27 cellular contexts compared by ENCODE assay signal in genomic region chr5:128869970-128870747, GRCh38.
"Had no signal": no experiment of that assay in that cellular context is flagged by ENCODE, and none has a peak within 500 bp of the region (broad histone marks: within the 10 kb centered on the region; RNA-seq: fewer than 3 reads in every experiment).

No MANE protein-coding gene starts in this region.

- H2AFZ ChIP-seq: parathyroid adenoma had no signal

- H3K9me3 ChIP-seq: body of pancreas, neutrophil, tibial nerve, uterus had no signal

- H3K27ac Mint-ChIP-seq: activated CD4-positive, alpha-beta T cell treated with anti-CD3 and anti-CD28 coated beads for 36 hours; activated naive CD8-positive, alpha-beta T cell; activated T-helper 1 cell treated with anti-CD3 and anti-CD28 coated beads, Interleukin-12 subunit alpha, Interleukin-12 subunit beta, Interleukin-2, Interleukin-4 antibody, amounts not matched to agents 30 ng/mL and 10 ng/mL and 1 ng/mL, durations not matched to agents 14 hours and 24 hours and 36 hours; naive thymus-derived CD8-positive, alpha-beta T cell; T-helper 2 cell treated with Interferon-gamma antibody and Interleukin-4, amounts not matched to agents 5 μg/mL and 100 μg/mL, for 36 hours had no signal

- H3K4me1 Mint-ChIP-seq: activated CD4-positive, alpha-beta T cell treated with anti-CD3 and anti-CD28 coated beads for 36 hours had no signal

- H3K4me1 ChIP-seq: body of pancreas, foreskin keratinocyte, parathyroid adenoma, uterus had no signal

- H3K27me3 ChIP-seq: body of pancreas, neutrophil, tibial nerve, uterus had no signal

- H3K9ac ChIP-seq: parathyroid adenoma had no signal

- H3K9me3 Mint-ChIP-seq: activated T-helper 1 cell treated with anti-CD3 and anti-CD28 coated beads, Interleukin-12 subunit alpha, Interleukin-12 subunit beta, Interleukin-2, Interleukin-4 antibody, amounts not matched to agents 30 ng/mL and 10 ng/mL and 1 ng/mL, durations not matched to agents 14 hours and 24 hours and 36 hours; T-helper 2 cell treated with Interferon-gamma antibody and Interleukin-4, amounts not matched to agents 5 μg/mL and 100 μg/mL, for 36 hours had no signal

- H3K27me3 Mint-ChIP-seq: activated CD4-positive, alpha-beta T cell treated with anti-CD3 and anti-CD28 coated beads for 36 hours had no signal

- DNase-seq: activated CD4-positive, alpha-beta T cell treated with anti-CD3 and anti-CD28 coated beads for 36 hours; activated CD4-positive, alpha-beta T cell treated with anti-CD3 and anti-CD28 coated beads, Interleukin-2, amount 50 U/mL, for 48 hours; activated gamma-delta T cell treated with Interleukin-2 at 50 U/mL for 16 hours; activated T-cell treated with anti-CD3 and anti-CD28 coated beads for 4 hours; amniotic stem cell; body of pancreas; caudate nucleus; dorsolateral prefrontal cortex; foreskin keratinocyte; glutamatergic neuron; hypothalamus; left cardiac atrium; mesenchymal stem cell; naive thymus-derived CD8-positive, alpha-beta T cell; stimulated activated CD4-positive, alpha-beta T cell treated with anti-CD3 and anti-CD28 coated beads, Interleukin-12 subunit alpha, Interleukin-12 subunit beta, amount 100 ng/mL, for 4 hours; stimulated activated CD4-positive, alpha-beta T cell treated with anti-CD3 and anti-CD28 coated beads, Interleukin-2, amount 100 ng/mL, for 24 hours; stimulated activated naive CD8-positive, alpha-beta T cell treated with anti-CD3 and anti-CD28 coated beads, Interleukin-15, Interleukin-2, amounts not matched to agents 100 U/mL and 50 U/mL, for 24 hours; uterus had no signal

- H3K79me2 ChIP-seq: parathyroid adenoma had no signal

- H3K4me3 ChIP-seq: body of pancreas, dorsolateral prefrontal cortex, tibial nerve, uterus had no signal

- FAIRE-seq: colon, TTC549 had no signal

- ATAC-seq: activated CD4-positive, alpha-beta T cell treated with anti-CD3 and anti-CD28 coated beads for 36 hours; body of pancreas; foreskin keratinocyte; left cardiac atrium; naive thymus-derived CD8-positive, alpha-beta T cell; stimulated activated naive CD8-positive, alpha-beta T cell treated with anti-CD3 and anti-CD28 coated beads, Interleukin-15, Interleukin-2, amounts not matched to agents 100 U/mL and 50 U/mL, for 24 hours had no signal

- H3K4me3 Mint-ChIP-seq: activated CD4-positive, alpha-beta T cell treated with anti-CD3 and anti-CD28 coated beads for 36 hours; activated naive CD8-positive, alpha-beta T cell; activated T-helper 1 cell treated with anti-CD3 and anti-CD28 coated beads, Interleukin-12 subunit alpha, Interleukin-12 subunit beta, Interleukin-2, Interleukin-4 antibody, amounts not matched to agents 30 ng/mL and 10 ng/mL and 1 ng/mL, durations not matched to agents 14 hours and 24 hours and 36 hours; naive thymus-derived CD8-positive, alpha-beta T cell; T-helper 2 cell treated with Interferon-gamma antibody and Interleukin-4, amounts not matched to agents 5 μg/mL and 100 μg/mL, for 36 hours had no signal

- H3K36me3 ChIP-seq: neutrophil, tibial nerve, uterus had no signal

- H3K27ac ChIP-seq: body of pancreas, dorsolateral prefrontal cortex, epithelial cell of prostate, foreskin keratinocyte, neutrophil, parathyroid adenoma, tibial nerve, uterus had no signal
